In the genomic region with DNA sequence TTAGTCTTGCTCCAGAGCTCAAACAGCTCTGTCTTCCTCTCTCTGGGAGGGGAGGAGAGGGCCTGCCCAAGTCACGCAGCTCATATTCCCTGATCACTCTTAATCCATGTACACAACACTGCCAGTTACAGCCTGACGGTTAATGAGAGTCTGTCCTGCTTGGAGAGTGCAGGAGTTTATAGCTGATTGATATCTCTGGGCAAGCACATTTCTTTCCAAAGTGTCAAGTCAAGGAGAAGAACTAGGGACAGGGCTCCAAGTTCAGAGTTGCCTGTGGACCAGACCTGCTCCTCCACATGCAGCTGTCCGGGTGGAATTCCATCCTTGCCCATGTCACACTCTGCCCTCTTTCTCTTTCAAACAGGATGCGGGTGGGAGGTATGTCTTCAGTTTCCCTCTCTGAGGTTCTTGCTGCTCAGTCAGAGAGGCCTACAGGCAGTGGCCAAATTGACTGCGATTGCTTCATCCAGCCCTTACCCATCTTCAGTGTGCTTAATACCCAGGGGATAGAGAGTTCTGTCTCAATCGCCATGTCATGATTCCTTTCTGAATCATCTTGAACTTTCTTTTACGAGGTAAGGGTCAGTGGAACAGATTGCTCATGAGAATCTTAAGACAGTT, we compare ENCODE assay signal across 12 cellular contexts. TPM values are rescaled to one million over a fixed set of nuclear protein-coding genes. Genes with fewer than 3 reads are reported as not detected.
A peak's percentile ranks its signal among the peaks of the same experiment; 100 is the strongest.
DNase-seq lines count a peak whose midpoint lies in the region; ATAC-seq, FAIRE-seq and TF ChIP-seq lines count a peak whose summit lies in the region.
"Had no signal": no experiment of that assay in that cellular context is flagged by ENCODE, and none has a peak within 500 bp of the region (broad histone marks: within the 10 kb centered on the region; RNA-seq: fewer than 3 reads in every experiment).

No MANE protein-coding gene starts in this region.

- no peaks in the 10 kb centered on the region for H3K36me3 ChIP-seq in muscle layer of colon (ENCODE audit: insufficient read depth, low read length)

- peak; percentile 62 for DNase-seq in AG04449 (ENCODE audit: low read depth, low spot score)
- DNase-seq in LNCaP clone FGC (ENCODE audit: low read depth): peak; percentile 72
- DNase-seq in cardiac fibroblast (ENCODE audit: low read depth in 2 of 2): peak; percentile 79 to 98
- no peak for DNase-seq in NCI-H345 treated with DMSO at 0.1 percent for 48 hours (lab: John Stamatoyannopoulos, UW; ENCODE audit: unreplicated experiment)
- no peak for DNase-seq in activated T-cell treated with anti-CD3 and anti-CD28 coated beads, Interleukin-2, amount 50 U/mL, for 4 hours
- no peak for DNase-seq in frontal cortex (ENCODE audit: low spot score in 2 of 2)
- DNase-seq: CD4-positive, CD25-positive, alpha-beta regulatory T cell; NCI-H1436 treated with DMSO at 0.1 percent for 48 hours had no signal

- no peaks in the 10 kb centered on the region for H3K9me3 Mint-ChIP-seq in activated T-cell treated with anti-CD3 and anti-CD28 coated beads, Interleukin-2, amount 50 U/mL, for 4 hours
- H3K9me3 Mint-ChIP-seq: stimulated activated naive CD8-positive, alpha-beta T cell treated with anti-CD3 and anti-CD28 coated beads, Interleukin-15, Interleukin-2, amounts not matched to agents 100 ng/mL and 50 ng/mL, for 24 hours had no signal

- H3K4me1 ChIP-seq in muscle layer of colon (ENCODE audit: insufficient read depth, low read length): peaks cover 22% of the 10 kb centered on the region

- H3K27me3 ChIP-seq in muscle layer of colon (ENCODE audit: control insufficient read depth in 1 of 2, insufficient read depth in 2 of 2, low read length in 2 of 2): no peaks in the 10 kb centered on the region

- peak overlapping the region; percentile 21 for H3K27ac ChIP-seq in muscle layer of colon (ENCODE audit: low read depth, low read length)

- H3K9ac ChIP-seq in muscle layer of colon (ENCODE audit: low read length): no peak overlapping the region

- H3K9me3 ChIP-seq in muscle layer of colon (ENCODE audit: low read length): no peaks in the 10 kb centered on the region

- ATAC-seq in HG02759 (IDR thresholded peaks at IDR 0.05; ENCODE audit: unreplicated experiment): no peak
- no peak for ATAC-seq in activated T-cell treated with anti-CD3 and anti-CD28 coated beads, Interleukin-2, amount 50 U/mL, for 4 hours

- no peak for FAIRE-seq in frontal cortex (lab: Jason Lieb, UNC)

- peaks cover 19% of the 10 kb centered on the region for H3K27me3 Mint-ChIP-seq in activated T-cell treated with anti-CD3 and anti-CD28 coated beads, Interleukin-2, amount 50 U/mL, for 4 hours (ENCODE audit: low read depth)

- no peak overlapping the region for H3K4me3 Mint-ChIP-seq in activated T-cell treated with anti-CD3 and anti-CD28 coated beads, Interleukin-2, amount 50 U/mL, for 4 hours
- H3K4me3 Mint-ChIP-seq: activated naive CD8-positive, alpha-beta T cell; stimulated activated naive CD8-positive, alpha-beta T cell treated with anti-CD3 and anti-CD28 coated beads, Interleukin-15, Interleukin-2, amounts not matched to agents 100 ng/mL and 50 ng/mL, for 24 hours had no signal

- H3K4me3 ChIP-seq in AG04449 (ENCODE audit: low read depth, low read length) (no peak overlapping the region), LNCaP clone FGC (ENCODE audit: low read depth, low read length) (no peak overlapping the region), cardiac fibroblast (replicated peaks in 1 of 2; ENCODE audit: low read depth in 2 of 2, low read length in 2 of 2) (no peak overlapping the region), muscle layer of colon (ENCODE audit: low read depth in 1 of 2, low read length in 2 of 2) (no peak overlapping the region)

- POLR2A ChIA-PET in AG04449 (lab: Yijun Ruan, JAX): interaction anchor here (0.7 to 1.0 kb wide), 3 partner anchors 45 to 128 kb away, joined by 3 to 4 read pairs (median 4); no protein-coding TSS in a partner anchor

- H3K4me1 Mint-ChIP-seq in activated T-cell treated with anti-CD3 and anti-CD28 coated beads, Interleukin-2, amount 50 U/mL, for 4 hours (ENCODE audit: low read depth): no peaks in the 10 kb centered on the region
- H3K4me1 Mint-ChIP-seq: CD4-positive, CD25-positive, alpha-beta regulatory T cell had no signal

- no peaks in the 10 kb centered on the region for H3K36me3 Mint-ChIP-seq in activated T-cell treated with anti-CD3 and anti-CD28 coated beads, Interleukin-2, amount 50 U/mL, for 4 hours (ENCODE audit: insufficient read depth)
- H3K36me3 Mint-ChIP-seq: activated naive CD8-positive, alpha-beta T cell; CD4-positive, CD25-positive, alpha-beta regulatory T cell had no signal

- CTCF ChIA-PET in AG04449 (lab: Yijun Ruan, JAX): interaction anchor here (0.8 to 7.3 kb wide), 19 partner anchors 9 to 296 kb away, joined by 3 to 196 read pairs (median 6); no protein-coding TSS in a partner anchor

- TF ChIP-seq CTCF in AG04449 (IDR thresholded peaks at IDR 0.05; ENCODE audit: insufficient read depth, low read length, missing control alignments) (no peak), LNCaP clone FGC (IDR thresholded peaks at IDR 0.05; ENCODE audit: control insufficient read depth, extremely low read depth, insufficient read depth) (no peak), cardiac fibroblast (IDR thresholded peaks at IDR 0.05; ENCODE audit: low read depth, low read length) (no peak)

RNA-seq across cellular contexts. Expression of a gene that starts 54.5 kb away (rescaled TPM):
- total RNA-seq in activated T-cell treated with anti-CD3 and anti-CD28 coated beads, Interleukin-2, amount 50 U/mL, for 4 hours: 1 to 10 TPM; 1.7 to 3.7 (median 3.5) TPM
- 0.82 TPM for total RNA-seq in frontal cortex

Comparison
In these comparisons a context has a peak if more than half of its experiments do, and no peak if none do; other contexts are left out.
1. DNase-seq: peak in AG04449 (single experiment), LNCaP clone FGC (single experiment) and cardiac fibroblast (2 of 2); none in NCI-H345 treated with DMSO at 0.1 percent for 48 hours (single experiment), activated T-cell treated with anti-CD3 and anti-CD28 coated beads, Interleukin-2, amount 50 U/mL, for 4 hours (single experiment) and frontal cortex (0 of 2).